8 cellular contexts compared by ENCODE assay signal in genomic region chr6:46376562-46376969, GRCh38.
DNase-seq lines count a peak whose midpoint lies in the region; ATAC-seq and TF ChIP-seq lines count a peak whose summit lies in the region.

No MANE protein-coding gene starts in this region.

- peak overlapping the region; percentile 29 for H3K4me3 Mint-ChIP-seq in activated naive CD8-positive, alpha-beta T cell treated with anti-CD3 and anti-CD28 coated beads, Interleukin-2, amount 10 ng/mL, durations not matched to agents 7 days and 5 days
- H3K4me3 Mint-ChIP-seq in activated naive CD8-positive, alpha-beta T cell treated with anti-CD3 and anti-CD28 coated beads, Interleukin-2, amount 50 U/mL, for 24 hours: no peak overlapping the region

- H3K4me3 ChIP-seq in thoracic aorta: peak overlapping the region; percentile 45
- no peak overlapping the region for H3K4me3 ChIP-seq in sigmoid colon

- H3K4me1 ChIP-seq in thoracic aorta (ENCODE audit: control insufficient read depth in 1 of 2, low read depth in 2 of 2) (peaks cover 42 to 89% of the 10 kb centered on the region in 2 donors), sigmoid colon (peaks cover 0 to 12% (median 0%) of the 10 kb centered on the region in 4 donors)

- H3K27ac Mint-ChIP-seq in activated naive CD8-positive, alpha-beta T cell treated with anti-CD3 and anti-CD28 coated beads, Interleukin-2, amount 10 ng/mL, durations not matched to agents 7 days and 5 days: peak overlapping the region; percentile 84
- no peak overlapping the region for H3K27ac Mint-ChIP-seq in activated naive CD8-positive, alpha-beta T cell treated with anti-CD3 and anti-CD28 coated beads, Interleukin-2, amount 50 U/mL, for 24 hours

- TF ChIP-seq EP300 in sigmoid colon (IDR thresholded peaks at IDR 0.05): no peak

- peaks cover 6% of the 10 kb centered on the region for H3K27me3 Mint-ChIP-seq in activated naive CD8-positive, alpha-beta T cell treated with anti-CD3 and anti-CD28 coated beads, Interleukin-2, amount 10 ng/mL, durations not matched to agents 7 days and 5 days
- peaks cover 2% of the 10 kb centered on the region for H3K27me3 Mint-ChIP-seq in activated naive CD8-positive, alpha-beta T cell treated with anti-CD3 and anti-CD28 coated beads, Interleukin-2, amount 50 U/mL, for 24 hours

- DNase-seq in activated naive CD8-positive, alpha-beta T cell treated with anti-CD3 and anti-CD28 coated beads, Interleukin-2, amount 10 ng/mL, durations not matched to agents 7 days and 5 days: no peak
- no peak for DNase-seq in activated naive CD8-positive, alpha-beta T cell treated with anti-CD3 and anti-CD28 coated beads, Interleukin-2, amount 50 U/mL, for 24 hours
- peak; percentile 54 for DNase-seq in OCI-M2 (lab: John Stamatoyannopoulos, UW; ENCODE audit: unreplicated experiment)
- DNase-seq in thoracic aorta (ENCODE audit: low spot score): no peak
- DNase-seq in NCI-H345 treated with DMSO at 0.1 percent for 48 hours (lab: John Stamatoyannopoulos, UW; ENCODE audit: unreplicated experiment): no peak
- no peak for DNase-seq in EL
- DNase-seq in sigmoid colon: no peak

- peaks cover 11% of the 10 kb centered on the region for H3K4me1 Mint-ChIP-seq in activated naive CD8-positive, alpha-beta T cell treated with anti-CD3 and anti-CD28 coated beads, Interleukin-2, amount 10 ng/mL, durations not matched to agents 7 days and 5 days
- peaks cover 3% of the 10 kb centered on the region for H3K4me1 Mint-ChIP-seq in activated naive CD8-positive, alpha-beta T cell treated with anti-CD3 and anti-CD28 coated beads, Interleukin-2, amount 50 U/mL, for 24 hours

- TF ChIP-seq POLR2A in sigmoid colon (IDR thresholded peaks at IDR 0.05): no peak

- POLR2A ChIA-PET in activated naive CD8-positive, alpha-beta T cell treated with anti-CD3 and anti-CD28 coated beads, Interleukin-2, amount 10 ng/mL, durations not matched to agents 7 days and 5 days (lab: Charles Lee): no interaction called here

- peak; percentile 67 for ATAC-seq in activated naive CD8-positive, alpha-beta T cell treated with anti-CD3 and anti-CD28 coated beads, Interleukin-2, amount 10 ng/mL, durations not matched to agents 7 days and 5 days (ENCODE audit: low read depth)
- ATAC-seq in activated naive CD8-positive, alpha-beta T cell treated with anti-CD3 and anti-CD28 coated beads, Interleukin-2, amount 50 U/mL, for 24 hours: no peak
- ATAC-seq in HG03025 (IDR thresholded peaks at IDR 0.05; ENCODE audit: low FRiP score, unreplicated experiment) (peak; percentile 96), thoracic aorta (ENCODE audit: insufficient number of reproducible peaks, low FRiP score, low read depth) (no peak)

- no peaks in the 10 kb centered on the region for H3K27me3 ChIP-seq in thoracic aorta (replicated peaks; ENCODE audit: insufficient read depth)
- H3K27me3 ChIP-seq in sigmoid colon: no peaks in the 10 kb centered on the region

- intact Hi-C loops in sigmoid colon (cut with DNase I): no loop called here

- H3K9me3 ChIP-seq in thoracic aorta (no peaks in the 10 kb centered on the region), sigmoid colon (no peaks in the 10 kb centered on the region)

- H3K9me3 Mint-ChIP-seq in activated naive CD8-positive, alpha-beta T cell treated with anti-CD3 and anti-CD28 coated beads, Interleukin-2, amount 10 ng/mL, durations not matched to agents 7 days and 5 days: no peaks in the 10 kb centered on the region
- no peaks in the 10 kb centered on the region for H3K9me3 Mint-ChIP-seq in activated naive CD8-positive, alpha-beta T cell treated with anti-CD3 and anti-CD28 coated beads, Interleukin-2, amount 50 U/mL, for 24 hours

- 60 to 74% methylated on average over 7 of the region's 7 CpGs for whole genome bisulfite sequencing in sigmoid colon, 2 donors

- no peaks in the 10 kb centered on the region for H3K36me3 ChIP-seq in thoracic aorta
- no peaks in the 10 kb centered on the region for H3K36me3 ChIP-seq in sigmoid colon

- TF ChIP-seq CTCF in thoracic aorta (IDR thresholded peaks at IDR 0.05): no peak
- no peak for TF ChIP-seq CTCF in sigmoid colon (IDR thresholded peaks at IDR 0.05)

- peak overlapping the region; percentile 27 to 57 for H3K27ac ChIP-seq in thoracic aorta
- no peak overlapping the region for H3K27ac ChIP-seq in sigmoid colon

- peaks cover 2% of the 10 kb centered on the region for H3K36me3 Mint-ChIP-seq in activated naive CD8-positive, alpha-beta T cell treated with anti-CD3 and anti-CD28 coated beads, Interleukin-2, amount 10 ng/mL, durations not matched to agents 7 days and 5 days
- H3K36me3 Mint-ChIP-seq in activated naive CD8-positive, alpha-beta T cell treated with anti-CD3 and anti-CD28 coated beads, Interleukin-2, amount 50 U/mL, for 24 hours (ENCODE audit: low read depth): no peaks in the 10 kb centered on the region

Comparison
In these comparisons a context has a peak if more than half of its experiments do, and no peak if none do; other contexts are left out.
1. ATAC-seq: peak in activated naive CD8-positive, alpha-beta T cell treated with anti-CD3 and anti-CD28 coated beads, Interleukin-2, amount 10 ng/mL, durations not matched to agents 7 days and 5 days (single experiment) and HG03025 (single experiment); none in activated naive CD8-positive, alpha-beta T cell treated with anti-CD3 and anti-CD28 coated beads, Interleukin-2, amount 50 U/mL, for 24 hours (single experiment) and thoracic aorta (single experiment).
2. H3K27ac ChIP-seq: peak in thoracic aorta (2 of 2); none in sigmoid colon (0 of 4).